ENCODE assay signal across 9 cellular contexts in genomic region chr11:45025716-45026492, GRCh38.
DNase-seq lines count a peak whose midpoint lies in the region; ATAC-seq, FAIRE-seq and TF ChIP-seq lines count a peak whose summit lies in the region.
"Had no signal": no experiment of that assay in that cellular context is flagged by ENCODE, and none has a peak within 500 bp of the region (broad histone marks: within the 10 kb centered on the region; RNA-seq: fewer than 3 reads in every experiment).

No MANE protein-coding gene starts in this region.

- DNase-seq in GM06990 (ENCODE audit: extremely low read depth, insufficient read length) (peak; percentile 44), NCI-H226 (peak; percentile 11), endothelial cell of umbilical vein (ENCODE audit: low read depth, low spot score) (peak; percentile 98), RKO (ENCODE audit: low spot score) (no peak), glomerular visceral epithelial cell (ENCODE audit: extremely low spot score) (no peak)

- H4K20me1 ChIP-seq in endothelial cell of umbilical vein (replicated peaks; ENCODE audit: control insufficient read depth, extremely low read depth, insufficient read depth, low read length), result no peaks in the 10 kb centered on the region

- H3K27me3 ChIP-seq in GM06990 (replicated peaks; ENCODE audit: control insufficient read depth, insufficient read depth, low read length) (peaks cover 3% of the 10 kb centered on the region; the same call in 1 of the 2 replicates), endothelial cell of umbilical vein (ENCODE audit: control insufficient read depth in 2 of 2, insufficient read depth in 2 of 2, low read length in 2 of 2) (peaks cover 3 to 11% of the 10 kb centered on the region in 2 experiments), skeletal muscle tissue (ENCODE audit: control insufficient read depth in 3 of 3, insufficient read depth in 3 of 3, low read length in 3 of 3) (no peaks in the 10 kb centered on the region)
- H3K27me3 ChIP-seq: cardiac muscle cell had no signal

- H3K4me3 ChIP-seq in GM06990 (replicated peaks; ENCODE audit: low read depth, low read length) (no peak overlapping the region), endothelial cell of umbilical vein (replicated peaks in 1 of 3; ENCODE audit: insufficient read depth in 1 of 3, low read depth in 1 of 3, low read length in 3 of 3) (no peak overlapping the region), skeletal muscle tissue (ENCODE audit: low read length in 3 of 3) (no peak overlapping the region)
- H3K4me3 ChIP-seq: cardiac muscle cell had no signal

- H3K27ac ChIP-seq in endothelial cell of umbilical vein (ENCODE audit: insufficient read depth, low read depth, low read length), result peak overlapping the region; percentile 67
- H3K27ac ChIP-seq in skeletal muscle tissue (ENCODE audit: low read depth, low read length), result peak overlapping the region; percentile 43
- H3K27ac ChIP-seq: cardiac muscle cell had no signal

- no peak for TF ChIP-seq POLR2A in endothelial cell of umbilical vein (IDR thresholded peaks at IDR 0.05; ENCODE audit: low read depth, low read length)

- H3K4me1 ChIP-seq in endothelial cell of umbilical vein (ENCODE audit: control insufficient read depth, extremely low read depth, insufficient read depth, low read length) (peaks cover 14% of the 10 kb centered on the region), skeletal muscle tissue (ENCODE audit: control insufficient read depth in 3 of 3, insufficient read depth in 3 of 3, low read length in 3 of 3) (peaks cover 44 to 52% (median 45%) of the 10 kb centered on the region in 3 donors)

- H3K4me2 ChIP-seq in endothelial cell of umbilical vein (ENCODE audit: insufficient read depth, low read length), result no peak overlapping the region

- ATAC-seq in GM21619 (IDR thresholded peaks at IDR 0.05; ENCODE audit: unreplicated experiment) (peak; percentile 69), HG02798 (IDR thresholded peaks at IDR 0.05; ENCODE audit: poor library complexity, unreplicated experiment) (no peak)

- CTCF ChIA-PET in endothelial cell of umbilical vein (lab: Charles Lee), result interaction anchor here (0.7 to 1.9 kb wide), 9 partner anchors 14 to 99 kb away, joined by 3 to 20 read pairs (median 4); partner anchors contain the start of gene TP53I11

- no peaks in the 10 kb centered on the region for H3K79me2 ChIP-seq in endothelial cell of umbilical vein (ENCODE audit: control insufficient read depth, insufficient read depth, low read length)

- FAIRE-seq in endothelial cell of umbilical vein (lab: Jason Lieb, UNC), result peak; percentile 91

- dilution Hi-C loops in endothelial cell of umbilical vein (cut with MboI; ENCODE audit: extremely low pct_ligation_motif_present, low sequenced_read_pairs), result no loop called here

- no peaks in the 10 kb centered on the region for H3K9me1 ChIP-seq in endothelial cell of umbilical vein (replicated peaks; ENCODE audit: control insufficient read depth, extremely low read depth, insufficient read depth, low read length)

- no peak for TF ChIP-seq CTCF in GM06990 (IDR thresholded peaks at IDR 0.05; ENCODE audit: insufficient read depth, low read length, poor library complexity, severe bottlenecking)
- TF ChIP-seq CTCF in endothelial cell of umbilical vein (IDR thresholded peaks at IDR 0.05; ENCODE audit: extremely low read depth in 1 of 2, insufficient read depth in 1 of 2, low read depth in 1 of 2, low read length in 2 of 2), result no peak

- H3K9me3 ChIP-seq in endothelial cell of umbilical vein (replicated peaks; ENCODE audit: control insufficient read depth, insufficient read depth, low read length) (no peaks in the 10 kb centered on the region), skeletal muscle tissue (ENCODE audit: control insufficient read depth in 3 of 3, low read length in 3 of 3) (no peaks in the 10 kb centered on the region)

- H3K9ac ChIP-seq in endothelial cell of umbilical vein (replicated peaks; ENCODE audit: extremely low read depth, insufficient read depth, low read length) (peak overlapping the region; percentile 34), skeletal muscle tissue (ENCODE audit: low read depth in 1 of 3, low read length in 3 of 3) (no peak overlapping the region)

- no TSS peak for BruUV-seq in endothelial cell of umbilical vein (replicated peaks; lab: Mats Ljungman, UMichigan)

- H2AFZ ChIP-seq in endothelial cell of umbilical vein (ENCODE audit: low read depth, low read length), result no peak overlapping the region

- POLR2A ChIA-PET in endothelial cell of umbilical vein (lab: Charles Lee), result interaction anchor here (0.6 to 1.4 kb wide), 4 partner anchors 47 to 1665 kb away, joined by 3 to 9 read pairs (median 4); no protein-coding TSS in a partner anchor

- H3K36me3 ChIP-seq in GM06990 (ENCODE audit: control insufficient read depth, insufficient read depth, low read length) (no peaks in the 10 kb centered on the region), endothelial cell of umbilical vein (ENCODE audit: control insufficient read depth in 2 of 2, extremely low read depth in 1 of 2, insufficient read depth in 2 of 2, low read length in 2 of 2) (no peaks in the 10 kb centered on the region), skeletal muscle tissue (ENCODE audit: control insufficient read depth in 3 of 3, insufficient read depth in 3 of 3, low read length in 3 of 3) (no peaks in the 10 kb centered on the region)
- H3K36me3 ChIP-seq: cardiac muscle cell had no signal

- intact Hi-C loops in endothelial cell of umbilical vein (cut with micrococcal nuclease), result loop anchor here (1.0 to 2.0 kb wide), 5 partner anchors 22 to 77 kb away; no protein-coding TSS in a partner anchor

TF ChIP-seq in endothelial cell of umbilical vein, 7 proteins besides CTCF, POLR2A, EP300 and RAD21:
- peak; percentile 47 for TF ChIP-seq FOS (IDR thresholded peaks at IDR 0.05; ENCODE audit: borderline replicate concordance, insufficient read depth, low read length)
- peak; percentile 50 for TF ChIP-seq POLR2AphosphoS5 (IDR thresholded peaks at IDR 0.05; ENCODE audit: insufficient read depth, low read depth, low read length)
- TF ChIP-seq GATA2 (IDR thresholded peaks at IDR 0.05; ENCODE audit: insufficient read depth, insufficient read length, low read depth, low read length), result no peak

Comparison
In these comparisons a context has a peak if more than half of its experiments do, and no peak if none do; other contexts are left out.
1. DNase-seq: peak in GM06990 (single experiment), NCI-H226 (single experiment) and endothelial cell of umbilical vein (single experiment); none in RKO (single experiment) and glomerular visceral epithelial cell (single experiment).